In the genomic region with DNA sequence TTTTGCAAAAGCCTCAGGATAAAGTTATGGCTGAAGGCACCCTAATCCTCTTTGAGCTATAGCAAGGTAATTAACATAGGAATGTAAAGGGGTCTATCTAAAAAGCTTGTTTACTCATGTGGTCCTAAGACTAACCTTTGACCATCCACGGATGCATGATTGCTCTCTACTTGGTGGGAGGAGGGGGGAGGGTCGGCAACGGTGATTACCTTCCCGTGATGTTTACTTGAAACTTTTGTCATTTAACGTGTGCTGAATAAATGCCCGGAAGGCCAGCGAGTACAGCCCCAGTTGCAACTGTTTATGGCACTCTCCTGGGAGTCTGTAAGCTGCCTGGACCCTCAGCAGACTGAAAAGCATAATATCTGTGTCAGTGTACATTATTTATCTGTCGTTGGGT, we compare ENCODE assay signal across 1 cellular context.
TF ChIP-seq lines count a peak whose summit lies in the region.

No MANE protein-coding gene starts in this region.

TF ChIP-seq in HepG2, 621 proteins besides CTCF, POLR2A, EP300 and RAD21 (continued from another document):
- TF ChIP-seq, protein P1, sequence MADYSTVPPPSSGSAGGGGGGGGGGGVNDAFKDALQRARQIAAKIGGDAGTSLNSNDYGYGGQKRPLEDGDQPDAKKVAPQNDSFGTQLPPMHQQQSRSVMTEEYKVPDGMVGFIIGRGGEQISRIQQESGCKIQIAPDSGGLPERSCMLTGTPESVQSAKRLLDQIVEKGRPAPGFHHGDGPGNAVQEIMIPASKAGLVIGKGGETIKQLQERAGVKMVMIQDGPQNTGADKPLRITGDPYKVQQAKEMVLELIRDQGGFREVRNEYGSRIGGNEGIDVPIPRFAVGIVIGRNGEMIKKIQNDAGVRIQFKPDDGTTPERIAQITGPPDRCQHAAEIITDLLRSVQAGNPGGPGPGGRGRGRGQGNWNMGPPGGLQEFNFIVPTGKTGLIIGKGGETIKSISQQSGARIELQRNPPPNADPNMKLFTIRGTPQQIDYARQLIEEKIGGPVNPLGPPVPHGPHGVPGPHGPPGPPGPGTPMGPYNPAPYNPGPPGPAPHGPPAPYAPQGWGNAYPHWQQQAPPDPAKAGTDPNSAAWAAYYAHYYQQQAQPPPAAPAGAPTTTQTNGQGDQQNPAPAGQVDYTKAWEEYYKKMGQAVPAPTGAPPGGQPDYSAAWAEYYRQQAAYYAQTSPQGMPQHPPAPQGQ (CRISPR knock-in tag; IDR thresholded peaks at IDR 0.05; ENCODE audit: borderline replicate concordance), result no peak
- TF ChIP-seq POLR2AphosphoS2 (IDR thresholded peaks at IDR 0.05; ENCODE audit: low read depth, low read length), result no peak
- TF ChIP-seq NCOR1 (IDR thresholded peaks at IDR 0.05; ENCODE audit: borderline replicate concordance, low read length), result no peak
- TF ChIP-seq, protein P2, sequence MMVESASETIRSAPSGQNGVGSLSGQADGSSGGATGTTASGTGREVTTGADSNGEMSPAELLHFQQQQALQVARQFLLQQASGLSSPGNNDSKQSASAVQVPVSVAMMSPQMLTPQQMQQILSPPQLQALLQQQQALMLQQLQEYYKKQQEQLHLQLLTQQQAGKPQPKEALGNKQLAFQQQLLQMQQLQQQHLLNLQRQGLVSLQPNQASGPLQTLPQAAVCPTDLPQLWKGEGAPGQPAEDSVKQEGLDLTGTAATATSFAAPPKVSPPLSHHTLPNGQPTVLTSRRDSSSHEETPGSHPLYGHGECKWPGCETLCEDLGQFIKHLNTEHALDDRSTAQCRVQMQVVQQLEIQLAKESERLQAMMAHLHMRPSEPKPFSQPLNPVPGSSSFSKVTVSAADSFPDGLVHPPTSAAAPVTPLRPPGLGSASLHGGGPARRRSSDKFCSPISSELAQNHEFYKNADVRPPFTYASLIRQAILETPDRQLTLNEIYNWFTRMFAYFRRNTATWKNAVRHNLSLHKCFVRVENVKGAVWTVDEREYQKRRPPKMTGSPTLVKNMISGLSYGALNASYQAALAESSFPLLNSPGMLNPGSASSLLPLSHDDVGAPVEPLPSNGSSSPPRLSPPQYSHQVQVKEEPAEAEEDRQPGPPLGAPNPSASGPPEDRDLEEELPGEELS (CRISPR knock-in tag; IDR thresholded peaks at IDR 0.05), result 0 out of 2 replicates have a peak, but pooled peaks have one; percentile 28
- TF ChIP-seq ZNF788 (CRISPR knock-in tag; IDR thresholded peaks at IDR 0.05; ENCODE audit: borderline replicate concordance), result no peak
- 0 out of 2 replicates have a peak, but pooled peaks have one; percentile 9 for TF ChIP-seq SALL1 (CRISPR knock-in tag; IDR thresholded peaks at IDR 0.05)
